Comparison of ENCODE assay signal across 9 cellular contexts in the genomic region with DNA sequence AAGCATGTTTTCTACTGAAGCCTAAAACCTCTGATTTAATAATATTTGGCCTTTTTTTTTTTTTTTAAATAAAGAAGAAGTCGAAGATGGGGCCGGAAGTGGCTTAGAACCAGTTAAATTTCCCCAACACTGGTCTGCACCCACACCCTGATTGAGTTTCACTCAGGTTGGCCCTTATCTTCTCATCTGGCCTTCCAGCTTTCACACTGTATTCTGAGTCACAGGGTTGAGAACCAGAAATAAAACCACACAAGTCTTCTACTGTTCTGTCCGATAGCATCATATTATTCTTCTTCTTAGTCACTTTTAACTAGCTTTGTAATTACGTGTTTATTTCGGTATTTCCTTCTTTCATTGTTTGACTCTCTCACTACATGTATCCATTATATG. TPM values are rescaled to one million over a fixed set of nuclear protein-coding genes. Genes with fewer than 3 reads are reported as not detected.
DNase-seq lines count a peak whose midpoint lies in the region; ATAC-seq and TF ChIP-seq lines count a peak whose summit lies in the region.
"Had no signal": no experiment of that assay in that cellular context is flagged by ENCODE, and none has a peak within 500 bp of the region (broad histone marks: within the 10 kb centered on the region; RNA-seq: fewer than 3 reads in every experiment).

No MANE protein-coding gene starts in this region.

- H3K9me3 Mint-ChIP-seq in CD8-positive, alpha-beta T cell, result no peaks in the 10 kb centered on the region

- intact Hi-C loops in CD8-positive, alpha-beta T cell (cut with DNase I, micrococcal nuclease), result loop anchor here in 1 of 2 experiments (5.0 kb wide), 1 partner anchor 332 kb away; no protein-coding TSS in a partner anchor
- intact Hi-C loops in mucosa of descending colon (cut with DNase I, micrococcal nuclease), result no loop called here

- CTCF ChIA-PET in CD8-positive, alpha-beta T cell (lab: Charles Lee), result no interaction called here

- no peaks in the 10 kb centered on the region for H3K27me3 ChIP-seq in CD8-positive, alpha-beta T cell (ENCODE audit: insufficient read depth, low read length)

- H3K27me3 Mint-ChIP-seq in CD8-positive, alpha-beta T cell (ENCODE audit: low read depth), result peaks cover 2% of the 10 kb centered on the region

- DNase-seq in CD8-positive, alpha-beta T cell, result peak; percentile 13 to 59 (median 45)
- DNase-seq in HT-29 (ENCODE audit: low spot score) (peak; percentile 77), activated T-cell treated with anti-CD3 and anti-CD28 coated beads for 4 hours (peak; percentile 35), mucosa of descending colon (peak in 1 of 3 donors; percentile 6), DMS79 treated with DMSO at 0.1 percent for 48 hours (lab: John Stamatoyannopoulos, UW) (no peak), NCI-H1092 (lab: John Stamatoyannopoulos, UW) (no peak)

- POLR2A ChIA-PET in CD8-positive, alpha-beta T cell (lab: Charles Lee), result no interaction called here

- peak; percentile 96 for ATAC-seq in CD8-positive, alpha-beta T cell
- peak; percentile 61 for ATAC-seq in mucosa of descending colon
- ATAC-seq in GM19463 (IDR thresholded peaks at IDR 0.05; ENCODE audit: unreplicated experiment), result no peak
- no peak for ATAC-seq in HG03175 (IDR thresholded peaks at IDR 0.05; ENCODE audit: unreplicated experiment)

- no peak overlapping the region for H3K4me3 Mint-ChIP-seq in CD8-positive, alpha-beta T cell

- H3K4me1 ChIP-seq in CD8-positive, alpha-beta T cell (ENCODE audit: insufficient read depth, low read length), result peaks cover 15% of the 10 kb centered on the region
- H3K4me1 ChIP-seq in mucosa of descending colon (ENCODE audit: low read depth), result no peaks in the 10 kb centered on the region

- no peaks in the 10 kb centered on the region for H3K36me3 ChIP-seq in CD8-positive, alpha-beta T cell (ENCODE audit: insufficient read depth, low read length)
- H3K36me3 ChIP-seq in mucosa of descending colon (ENCODE audit: low read depth), result no peaks in the 10 kb centered on the region

- peaks cover 15% of the 10 kb centered on the region for H3K4me1 Mint-ChIP-seq in CD8-positive, alpha-beta T cell (ENCODE audit: low read depth)

- no peak for TF ChIP-seq CTCF in CD8-positive, alpha-beta T cell (IDR thresholded peaks at IDR 0.05)
- no peak for TF ChIP-seq CTCF in mucosa of descending colon (IDR thresholded peaks at IDR 0.05)

- H3K36me3 Mint-ChIP-seq in CD8-positive, alpha-beta T cell, result no peaks in the 10 kb centered on the region

- no peak overlapping the region for H3K27ac ChIP-seq in CD8-positive, alpha-beta T cell (ENCODE audit: low read depth, low read length)

- no peak overlapping the region for H3K27ac Mint-ChIP-seq in CD8-positive, alpha-beta T cell

- no peaks in the 10 kb centered on the region for H3K9me3 ChIP-seq in CD8-positive, alpha-beta T cell (ENCODE audit: low read length)
- no peaks in the 10 kb centered on the region for H3K9me3 ChIP-seq in mucosa of descending colon

- H3K4me3 ChIP-seq in CD8-positive, alpha-beta T cell (ENCODE audit: low read depth, low read length), result no peak overlapping the region
- no peak overlapping the region for H3K4me3 ChIP-seq in mucosa of descending colon

RNA-seq across cellular contexts. Expression of gene ZNF365, which starts 9.9 kb away (rescaled TPM):
- total RNA-seq in CD8-positive, alpha-beta T cell, result under 1 TPM; 0.60 to 0.61 TPM
- not detected in 2 replicates for total RNA-seq in HT-29 (2014; rRNA removed; shearing (Covaris generic))
- under 1 TPM in 2 of 3 donors, not detected in 1; 0.29 to 0.38 TPM for total RNA-seq in mucosa of descending colon
- total RNA-seq: dermis microvascular lymphatic vessel endothelial cell had no signal

Comparison
In these comparisons a context has a peak if more than half of its experiments do, and no peak if none do; other contexts are left out.
1. ATAC-seq: peak in CD8-positive, alpha-beta T cell (single experiment) and mucosa of descending colon (single experiment); none in GM19463 (single experiment) and HG03175 (single experiment).
2. DNase-seq: peak in CD8-positive, alpha-beta T cell (7 of 7), HT-29 (single experiment) and activated T-cell treated with anti-CD3 and anti-CD28 coated beads for 4 hours (single experiment); none in DMS79 treated with DMSO at 0.1 percent for 48 hours (single experiment) and NCI-H1092 (single experiment).